In the genomic region with DNA sequence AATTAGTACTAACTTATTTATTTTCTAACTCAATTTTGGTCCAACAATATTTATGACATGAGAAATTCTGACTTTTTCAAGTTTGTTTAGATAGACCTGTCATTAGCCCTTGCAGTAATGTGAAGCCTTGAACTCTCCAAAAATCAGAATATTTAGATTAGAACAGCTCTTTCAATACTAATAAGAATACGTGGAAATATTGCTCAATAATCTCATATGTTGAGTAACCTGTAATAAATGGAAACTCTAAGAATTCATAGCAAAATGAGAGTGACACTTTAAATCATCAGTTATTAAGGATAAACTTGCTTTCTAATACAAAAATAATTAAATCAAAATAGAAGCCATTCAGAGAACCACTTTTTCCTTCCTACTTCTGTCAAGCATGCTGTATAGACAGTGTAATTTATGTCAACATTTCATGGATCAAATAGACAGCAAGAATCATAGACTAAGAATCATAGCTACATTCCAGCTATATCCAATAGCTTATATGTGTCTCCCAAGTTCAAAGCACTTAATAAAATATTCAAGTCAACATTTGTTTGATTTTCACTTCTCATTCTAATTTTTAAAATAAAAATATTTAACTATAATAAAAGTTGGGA, we compare ENCODE assay signal across 40 cellular contexts.
"Had no signal": no experiment of that assay in that cellular context is flagged by ENCODE, and none has a peak within 500 bp of the region (broad histone marks: within the 10 kb centered on the region; RNA-seq: fewer than 3 reads in every experiment).

No MANE protein-coding gene starts in this region.

- H3K27ac ChIP-seq: adrenal gland, ascending aorta, body of pancreas, brain microvascular endothelial cell, breast epithelium, cardiac muscle cell had no signal

- ATAC-seq: activated naive CD4-positive, alpha-beta T cell treated with anti-CD3 and anti-CD28 coated beads, Interleukin-2, amount 50 U/mL, for 72 hours; activated naive CD8-positive, alpha-beta T cell treated with anti-CD3 and anti-CD28 coated beads, Interleukin-2, amount 50 U/mL, for 24 hours; activated T-cell treated with anti-CD3 and anti-CD28 coated beads, Interleukin-2, amount 50 U/mL, for 4 hours; activated T-cell treated with anti-CD3 and anti-CD28 coated beads, Interleukin-2, amount 50 U/mL, for 72 hours; activated T-helper 17 cell treated with anti-CD3 and anti-CD28 coated beads, Interleukin-2, amount 50 U/mL, for 72 hours; body of pancreas had no signal

- H3K27me3 ChIP-seq: adrenal gland, ascending aorta, body of pancreas, brain microvascular endothelial cell, breast epithelium, cardiac muscle cell had no signal

- H3K4me3 ChIP-seq: adrenal gland, ascending aorta, body of pancreas, breast epithelium, cardiac muscle cell had no signal

- H3K4me1 ChIP-seq: adrenal gland, ascending aorta, body of pancreas, breast epithelium had no signal

- FAIRE-seq: astrocyte, bronchial epithelial cell had no signal

- H3K27ac Mint-ChIP-seq: activated naive CD4-positive, alpha-beta T cell treated with anti-CD3 and anti-CD28 coated beads for 36 hours; activated naive CD4-positive, alpha-beta T cell treated with anti-CD3 and anti-CD28 coated beads, Interleukin-2, amount 10 ng/mL, durations not matched to agents 7 days and 5 days; activated naive CD4-positive, alpha-beta T cell treated with anti-CD3 and anti-CD28 coated beads, Interleukin-2, amount 50 U/mL, for 24 hours; activated naive CD4-positive, alpha-beta T cell treated with anti-CD3 and anti-CD28 coated beads, Interleukin-2, amount 50 U/mL, for 72 hours; activated naive CD8-positive, alpha-beta T cell; activated naive CD8-positive, alpha-beta T cell treated with anti-CD3 and anti-CD28 coated beads for 36 hours; activated naive CD8-positive, alpha-beta T cell treated with anti-CD3 and anti-CD28 coated beads, Interleukin-2, amount 10 ng/mL, durations not matched to agents 7 days and 5 days; activated naive CD8-positive, alpha-beta T cell treated with anti-CD3 and anti-CD28 coated beads, Interleukin-2, amount 50 U/mL, for 24 hours; activated T-cell treated with anti-CD3 and anti-CD28 coated beads, Interleukin-2, amount 50 U/mL, for 24 hours; activated T-cell treated with anti-CD3 and anti-CD28 coated beads, Interleukin-2, amount 50 U/mL, for 72 hours; activated T-helper 1 cell treated with anti-CD3 and anti-CD28 coated beads, Interleukin-12 subunit alpha, Interleukin-12 subunit beta, Interleukin-2, Interleukin-4 antibody, amounts not matched to agents 30 ng/mL and 10 ng/mL and 1 ng/mL, durations not matched to agents 14 hours and 24 hours and 36 hours; activated T-helper 17 cell treated with anti-CD3 and anti-CD28 coated beads, Interleukin-2, amount 50 U/mL, for 72 hours; activated T-helper 2 cell treated with anti-CD3 and anti-CD28 coated beads, Interferon-gamma antibody, Interleukin-2, Interleukin-4, amounts not matched to agents 10 μg/mL and 5 μg/mL and 100 μg/mL, durations not matched to agents 14 hours and 24 hours and 36 hours; brain had no signal

- H3K36me3 ChIP-seq: adrenal gland, ascending aorta, brain microvascular endothelial cell, breast epithelium, cardiac muscle cell had no signal

- H3K36me3 Mint-ChIP-seq: activated naive CD4-positive, alpha-beta T cell treated with anti-CD3 and anti-CD28 coated beads, Interleukin-2, amount 10 ng/mL, durations not matched to agents 7 days and 5 days; activated naive CD4-positive, alpha-beta T cell treated with anti-CD3 and anti-CD28 coated beads, Interleukin-2, amount 50 U/mL, for 24 hours; activated naive CD4-positive, alpha-beta T cell treated with anti-CD3 and anti-CD28 coated beads, Interleukin-2, amount 50 U/mL, for 72 hours; activated naive CD8-positive, alpha-beta T cell; activated naive CD8-positive, alpha-beta T cell treated with anti-CD3 and anti-CD28 coated beads for 36 hours; activated naive CD8-positive, alpha-beta T cell treated with anti-CD3 and anti-CD28 coated beads, Interleukin-2, amount 10 ng/mL, durations not matched to agents 7 days and 5 days; brain had no signal

- H3K9me3 Mint-ChIP-seq: activated naive CD4-positive, alpha-beta T cell treated with anti-CD3 and anti-CD28 coated beads, Interleukin-2, amount 50 U/mL, for 24 hours; activated T-cell treated with anti-CD3 and anti-CD28 coated beads, Interleukin-2, amount 50 U/mL, for 24 hours had no signal

- H3K4me1 Mint-ChIP-seq: activated naive CD4-positive, alpha-beta T cell treated with anti-CD3 and anti-CD28 coated beads, Interleukin-2, amount 10 ng/mL, durations not matched to agents 7 days and 5 days; activated naive CD4-positive, alpha-beta T cell treated with anti-CD3 and anti-CD28 coated beads, Interleukin-2, amount 50 U/mL, for 24 hours; activated naive CD8-positive, alpha-beta T cell treated with anti-CD3 and anti-CD28 coated beads for 36 hours; activated naive CD8-positive, alpha-beta T cell treated with anti-CD3 and anti-CD28 coated beads, Interleukin-2, amount 10 ng/mL, durations not matched to agents 7 days and 5 days; activated naive CD8-positive, alpha-beta T cell treated with anti-CD3 and anti-CD28 coated beads, Interleukin-2, amount 50 U/mL, for 24 hours; activated T-helper 17 cell treated with anti-CD3 and anti-CD28 coated beads, Interleukin-2, amount 50 U/mL, for 72 hours; central memory CD8-positive, alpha-beta T cell had no signal

- H3K4me3 Mint-ChIP-seq: activated naive CD4-positive, alpha-beta T cell treated with anti-CD3 and anti-CD28 coated beads for 36 hours; activated naive CD4-positive, alpha-beta T cell treated with anti-CD3 and anti-CD28 coated beads, Interleukin-2, amount 10 ng/mL, durations not matched to agents 7 days and 5 days; activated naive CD4-positive, alpha-beta T cell treated with anti-CD3 and anti-CD28 coated beads, Interleukin-2, amount 50 U/mL, for 24 hours; activated naive CD8-positive, alpha-beta T cell; activated naive CD8-positive, alpha-beta T cell treated with anti-CD3 and anti-CD28 coated beads for 36 hours; activated naive CD8-positive, alpha-beta T cell treated with anti-CD3 and anti-CD28 coated beads, Interleukin-2, amount 10 ng/mL, durations not matched to agents 7 days and 5 days; activated naive CD8-positive, alpha-beta T cell treated with anti-CD3 and anti-CD28 coated beads, Interleukin-2, amount 50 U/mL, for 24 hours; activated T-cell treated with anti-CD3 and anti-CD28 coated beads, Interleukin-2, amount 50 U/mL, for 24 hours; activated T-cell treated with anti-CD3 and anti-CD28 coated beads, Interleukin-2, amount 50 U/mL, for 4 hours; activated T-cell treated with anti-CD3 and anti-CD28 coated beads, Interleukin-2, amount 50 U/mL, for 72 hours; activated T-helper 1 cell treated with anti-CD3 and anti-CD28 coated beads, Interleukin-12 subunit alpha, Interleukin-12 subunit beta, Interleukin-2, Interleukin-4 antibody, amounts not matched to agents 30 ng/mL and 10 ng/mL and 1 ng/mL, durations not matched to agents 14 hours and 24 hours and 36 hours; activated T-helper 17 cell treated with anti-CD3 and anti-CD28 coated beads, Interleukin-2, amount 50 U/mL, for 72 hours; brain; central memory CD8-positive, alpha-beta T cell had no signal

- H3K9me3 ChIP-seq: adrenal gland, ascending aorta, body of pancreas, breast epithelium had no signal

- DNase-seq: activated effector memory CD4-positive, alpha-beta T cell treated with anti-CD3 and anti-CD28 coated beads, Interleukin-2, amount 50 U/mL, for 16 hours; activated effector memory CD4-positive, alpha-beta T cell treated with Interleukin-2 at 50 U/mL for 16 hours; activated gamma-delta T cell; activated gamma-delta T cell treated with Interleukin-2 at 50 U/mL for 16 hours; activated naive CD4-positive, alpha-beta T cell; activated naive CD4-positive, alpha-beta T cell treated with anti-CD3 and anti-CD28 coated beads for 36 hours; activated naive CD4-positive, alpha-beta T cell treated with anti-CD3 and anti-CD28 coated beads, Interleukin-2, amount 10 ng/mL, durations not matched to agents 7 days and 5 days; activated naive CD4-positive, alpha-beta T cell treated with anti-CD3 and anti-CD28 coated beads, Interleukin-2, amount 50 U/mL, for 16 hours; activated naive CD4-positive, alpha-beta T cell treated with Interleukin-2 at 50 U/mL for 16 hours; activated naive CD8-positive, alpha-beta T cell treated with anti-CD3 and anti-CD28 coated beads for 36 hours; activated naive CD8-positive, alpha-beta T cell treated with anti-CD3 and anti-CD28 coated beads, Interleukin-2, amount 10 ng/mL, durations not matched to agents 7 days and 5 days; activated naive CD8-positive, alpha-beta T cell treated with anti-CD3 and anti-CD28 coated beads, Interleukin-2, amount 50 U/mL, for 24 hours; activated T-cell treated with anti-CD3 and anti-CD28 coated beads, Interleukin-2, amount 50 U/mL, for 1 hour; activated T-cell treated with anti-CD3 and anti-CD28 coated beads, Interleukin-2, amount 50 U/mL, for 24 hours; activated T-cell treated with anti-CD3 and anti-CD28 coated beads, Interleukin-2, amount 50 U/mL, for 4 hours; activated T-cell treated with anti-CD3 and anti-CD28 coated beads, Interleukin-2, amount 50 U/mL, for 48 hours; activated T-cell treated with anti-CD3 and anti-CD28 coated beads, Interleukin-2, amount 50 U/mL, for 72 hours; adrenal gland; amniotic stem cell; amygdala; anterior cingulate cortex; aorta; body of pancreas; brain microvascular endothelial cell; caudate nucleus; central memory CD4-positive, alpha-beta T cell; cerebellar nuclear complex had no signal
